ENCODE assay signal across 11 cellular contexts in the genomic region with DNA sequence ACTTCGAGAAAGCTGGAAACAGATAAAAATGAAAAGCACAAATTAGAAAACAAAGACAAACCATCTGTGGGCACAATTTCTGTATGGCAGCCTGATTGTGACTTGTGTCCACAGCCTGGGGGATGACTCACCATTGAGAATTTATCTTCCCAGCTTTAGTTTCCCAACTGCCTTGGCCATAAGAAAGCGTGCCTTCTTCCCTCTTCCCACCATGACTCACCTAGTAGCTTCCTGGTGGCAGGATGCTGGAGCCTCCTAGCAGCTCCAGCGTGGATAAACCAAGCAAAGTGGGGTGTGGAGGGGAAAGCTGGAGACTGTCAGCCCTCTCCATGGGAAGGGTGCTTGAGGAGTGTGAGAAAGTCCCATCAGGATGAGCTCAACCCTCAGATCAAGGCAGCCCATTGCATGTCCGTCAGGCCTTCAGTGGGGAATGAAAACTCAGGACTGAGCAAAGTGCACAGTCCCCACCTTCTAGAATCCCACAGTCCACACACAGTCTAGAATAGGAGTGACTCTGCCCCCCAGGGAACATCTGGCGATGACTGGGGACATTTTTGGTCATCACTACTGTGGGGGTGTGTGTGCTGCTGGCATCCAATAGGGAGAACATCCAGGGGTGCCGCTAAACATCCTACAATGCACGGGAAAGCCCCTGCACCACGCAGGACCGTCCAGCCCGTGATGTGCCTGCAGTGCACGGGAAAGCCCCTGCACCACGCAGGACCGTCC. TPM values are rescaled to one million over a fixed set of nuclear protein-coding genes. Genes with fewer than 3 reads are reported as not detected.
DNase-seq lines count a peak whose midpoint lies in the region; ATAC-seq, FAIRE-seq and TF ChIP-seq lines count a peak whose summit lies in the region.
"Had no signal": no experiment of that assay in that cellular context is flagged by ENCODE, and none has a peak within 500 bp of the region (broad histone marks: within the 10 kb centered on the region; RNA-seq: fewer than 3 reads in every experiment).

No MANE protein-coding gene starts in this region.

- no peak for TF ChIP-seq POLR2A in vagina (IDR thresholded peaks at IDR 0.05)

- peak overlapping the region; percentile 54 for H3K27ac Mint-ChIP-seq in activated naive CD4-positive, alpha-beta T cell treated with anti-CD3 and anti-CD28 coated beads for 36 hours

- H3K4me3 ChIP-seq in vagina = no peak overlapping the region

- H3K4me1 ChIP-seq in vagina = peaks cover 32% of the 10 kb centered on the region
- H3K4me1 ChIP-seq: parathyroid adenoma had no signal

- H3K9me3 ChIP-seq in vagina = no peaks in the 10 kb centered on the region

- no peak for ATAC-seq in GM21619 (IDR thresholded peaks at IDR 0.05; ENCODE audit: unreplicated experiment)

- FAIRE-seq in D721Med (lab: Jason Lieb, UNC) = no peak

- TF ChIP-seq CTCF in vagina (IDR thresholded peaks at IDR 0.05) (no peak), D721Med (IDR thresholded peaks at IDR 0.05; ENCODE audit: insufficient read depth, missing control alignments) (no peak)

- peaks cover 35% of the 10 kb centered on the region for H3K27me3 Mint-ChIP-seq in activated naive CD4-positive, alpha-beta T cell treated with anti-CD3 and anti-CD28 coated beads for 36 hours (ENCODE audit: low read depth)

- DNase-seq in activated naive CD4-positive, alpha-beta T cell treated with anti-CD3 and anti-CD28 coated beads for 36 hours = no peak
- DNase-seq in activated naive CD4-positive, alpha-beta T cell treated with anti-CD3 and anti-CD28 coated beads, Interleukin-2, amount 50 U/mL, for 16 hours = no peak
- DNase-seq in T1000 (lab: John Stamatoyannopoulos, UW) (peak; percentile 52), foreskin melanocyte (peak; percentile 29), vagina (ENCODE audit: extremely low spot score in 2 of 2) (no peak), D721Med (ENCODE audit: insufficient read length, low spot score) (no peak), NAMALWA (ENCODE audit: low spot score) (no peak)
- DNase-seq: activated gamma-delta T cell had no signal

- intact Hi-C loops in activated naive CD4-positive, alpha-beta T cell treated with anti-CD3 and anti-CD28 coated beads for 36 hours (cut with micrococcal nuclease) = loop anchor here (1.0 to 2.0 kb wide), 2 partner anchors 47 to 171 kb away; partner anchors contain the start of gene PPP4R4
- intact Hi-C loops in vagina (cut with DNase I) = no loop called here

- H3K36me3 ChIP-seq in vagina = no peaks in the 10 kb centered on the region

- no peak overlapping the region for H3K4me3 Mint-ChIP-seq in activated naive CD4-positive, alpha-beta T cell treated with anti-CD3 and anti-CD28 coated beads for 36 hours

- H3K9me3 Mint-ChIP-seq in activated naive CD4-positive, alpha-beta T cell treated with anti-CD3 and anti-CD28 coated beads for 36 hours = peaks cover 4% of the 10 kb centered on the region

- no peaks in the 10 kb centered on the region for H3K27me3 ChIP-seq in vagina

- CTCF ChIA-PET in activated naive CD4-positive, alpha-beta T cell treated with anti-CD3 and anti-CD28 coated beads for 36 hours (lab: Charles Lee) = no interaction called here

- no peaks in the 10 kb centered on the region for H3K36me3 Mint-ChIP-seq in activated naive CD4-positive, alpha-beta T cell treated with anti-CD3 and anti-CD28 coated beads for 36 hours (ENCODE audit: low read depth)

- peak overlapping the region; percentile 81 for H3K27ac ChIP-seq in vagina
- H3K27ac ChIP-seq: C4-2B, parathyroid adenoma had no signal

- H3K4me1 Mint-ChIP-seq in activated naive CD4-positive, alpha-beta T cell treated with anti-CD3 and anti-CD28 coated beads for 36 hours (ENCODE audit: low read depth) = peaks cover 33% of the 10 kb centered on the region

RNA-seq across cellular contexts. Expression of gene SERPINA2, which starts 21.0 kb away (rescaled TPM):
- not detected for total RNA-seq in activated naive CD4-positive, alpha-beta T cell treated with anti-CD3 and anti-CD28 coated beads for 36 hours
- not detected for total RNA-seq in vagina

RNA-seq across cellular contexts. Expression of gene SERPINA6, which starts 22.4 kb away (rescaled TPM):
- total RNA-seq in activated naive CD4-positive, alpha-beta T cell treated with anti-CD3 and anti-CD28 coated beads for 36 hours = not detected
- total RNA-seq in vagina = not detected

RNA-seq across cellular contexts. Expression of gene SERPINA1, which starts 42.9 kb away (rescaled TPM):
- 1 to 10 TPM; 3.1 to 4.3 TPM for total RNA-seq in activated naive CD4-positive, alpha-beta T cell treated with anti-CD3 and anti-CD28 coated beads for 36 hours
- 6.1 TPM for total RNA-seq in vagina

RNA-seq across cellular contexts. Expression of gene SERPINA10, which starts 52.4 kb away (rescaled TPM):
- not detected for total RNA-seq in activated naive CD4-positive, alpha-beta T cell treated with anti-CD3 and anti-CD28 coated beads for 36 hours
- not detected for total RNA-seq in vagina

Comparison
In these comparisons a context has a peak if more than half of its experiments do, and no peak if none do; other contexts are left out.
1. DNase-seq: peak in T1000 (single experiment) and foreskin melanocyte (single experiment); none in activated naive CD4-positive, alpha-beta T cell treated with anti-CD3 and anti-CD28 coated beads for 36 hours (single experiment), activated naive CD4-positive, alpha-beta T cell treated with anti-CD3 and anti-CD28 coated beads, Interleukin-2, amount 50 U/mL, for 16 hours (single experiment), vagina (0 of 2), D721Med (single experiment) and NAMALWA (single experiment).